16 cellular contexts compared by ENCODE assay signal in the genomic region with DNA sequence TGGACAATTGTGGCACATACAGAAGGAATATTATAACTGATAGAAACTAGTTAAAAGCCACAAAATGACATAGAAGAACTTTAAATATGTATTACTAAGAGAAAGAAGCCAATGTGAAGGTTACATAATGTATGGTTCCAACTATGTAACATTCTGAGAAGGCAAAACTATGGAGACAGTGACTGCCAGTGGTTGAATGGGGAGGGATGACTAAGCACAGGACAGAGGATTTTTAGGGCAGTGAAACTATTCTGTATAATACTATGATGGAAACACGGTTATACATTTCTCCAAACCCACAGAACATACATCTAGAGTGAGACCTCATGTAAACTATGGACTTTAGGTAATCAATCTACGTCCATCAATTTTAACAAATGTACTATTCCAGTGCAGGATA. TPM values are rescaled to one million over a fixed set of nuclear protein-coding genes. Genes with fewer than 3 reads are reported as not detected.
A peak's percentile ranks its signal among the peaks of the same experiment; 100 is the strongest.
DNase-seq lines count a peak whose midpoint lies in the region; ATAC-seq, FAIRE-seq and TF ChIP-seq lines count a peak whose summit lies in the region.
"Had no signal": no experiment of that assay in that cellular context is flagged by ENCODE, and none has a peak within 500 bp of the region (broad histone marks: within the 10 kb centered on the region; RNA-seq: fewer than 3 reads in every experiment).

No MANE protein-coding gene starts in this region.

- no peak overlapping the region for H3K4me3 ChIP-seq in CD4-positive, alpha-beta memory T cell (ENCODE audit: low read length in 2 of 2)
- H3K4me3 ChIP-seq: hepatocyte, lower lobe of right lung, PC-9, right atrium auricular region, tibial nerve had no signal

- TF ChIP-seq POLR2A in H54 (IDR thresholded peaks at IDR 0.05; ENCODE audit: low read depth, low read length) (no peak), erythroblast (IDR thresholded peaks at IDR 0.05; ENCODE audit: low read length) (no peak)

- DNase-seq in CD4-positive, alpha-beta memory T cell: no peak
- DNase-seq in H54 (ENCODE audit: insufficient read length, low spot score) (no peak), mesothelial cell of epicardium (ENCODE audit: low spot score in 2 of 2, unreplicated experiment in 2 of 2) (no peak), HCEC 1CT (no peak), erythroblast (lab: John Stamatoyannopoulos, UW) (no peak), iPS-NIHi11 (ENCODE audit: low spot score) (no peak)
- DNase-seq: activated gamma-delta T cell, islet precursor cell, lower lobe of right lung, NCI-H146, PC-9 had no signal

- H3K27me3 ChIP-seq in CD4-positive, alpha-beta memory T cell (ENCODE audit: insufficient read depth, low read length): no peaks in the 10 kb centered on the region
- H3K27me3 ChIP-seq: hepatocyte, right atrium auricular region, tibial nerve had no signal

- H3K36me3 ChIP-seq in CD4-positive, alpha-beta memory T cell (ENCODE audit: insufficient read depth, low read length): peaks cover 89% of the 10 kb centered on the region

- H3K9me3 Mint-ChIP-seq in CD4-positive, alpha-beta memory T cell: no peaks in the 10 kb centered on the region
- no peaks in the 10 kb centered on the region for H3K9me3 Mint-ChIP-seq in activated T-helper 17 cell treated with anti-CD3 and anti-CD28 coated beads, Interleukin-2, amount 50 U/mL, for 72 hours
- H3K9me3 Mint-ChIP-seq in mesothelial cell of epicardium: no peaks in the 10 kb centered on the region
- H3K9me3 Mint-ChIP-seq: stimulated activated memory B cell treated with anti-CD40 and anti-IgM and Interleukin-4, amounts not matched to agents 10 μg/mL and 1 μg/mL and 100 μg/mL, for 72 hours had no signal

- peaks cover 68 to 88% of the 10 kb centered on the region in 2 donors for H3K36me3 Mint-ChIP-seq in CD4-positive, alpha-beta memory T cell
- peaks cover 100% of the 10 kb centered on the region for H3K36me3 Mint-ChIP-seq in activated T-helper 17 cell treated with anti-CD3 and anti-CD28 coated beads, Interleukin-2, amount 50 U/mL, for 72 hours (ENCODE audit: low read depth)
- H3K36me3 Mint-ChIP-seq in mesothelial cell of epicardium: peaks cover 45% of the 10 kb centered on the region

- no peaks in the 10 kb centered on the region for H3K9me3 ChIP-seq in CD4-positive, alpha-beta memory T cell (ENCODE audit: control insufficient read depth in 1 of 2, low read length in 2 of 2)
- H3K9me3 ChIP-seq: lower lobe of right lung, right atrium auricular region, tibial nerve had no signal

- H3K4me3 Mint-ChIP-seq in CD4-positive, alpha-beta memory T cell: no peak overlapping the region
- no peak overlapping the region for H3K4me3 Mint-ChIP-seq in activated T-helper 17 cell treated with anti-CD3 and anti-CD28 coated beads, Interleukin-2, amount 50 U/mL, for 72 hours
- no peak overlapping the region for H3K4me3 Mint-ChIP-seq in mesothelial cell of epicardium
- H3K4me3 Mint-ChIP-seq: stimulated activated memory B cell treated with anti-CD40 and anti-IgM and Interleukin-4, amounts not matched to agents 10 μg/mL and 1 μg/mL and 100 μg/mL, for 72 hours had no signal

- FAIRE-seq in H54 (lab: Jason Lieb, UNC): peak; percentile 33

- peak overlapping the region in 5 of 7 donors; percentile 8 to 80 (median 48) for H3K27ac Mint-ChIP-seq in CD4-positive, alpha-beta memory T cell
- peak overlapping the region; percentile 62 for H3K27ac Mint-ChIP-seq in activated T-helper 17 cell treated with anti-CD3 and anti-CD28 coated beads, Interleukin-2, amount 50 U/mL, for 72 hours
- H3K27ac Mint-ChIP-seq in mesothelial cell of epicardium: peak overlapping the region; percentile 15
- H3K27ac Mint-ChIP-seq: stimulated activated memory B cell treated with anti-CD40 and anti-IgM and Interleukin-4, amounts not matched to agents 10 μg/mL and 1 μg/mL and 100 μg/mL, for 72 hours had no signal

- no peaks in the 10 kb centered on the region for H3K27me3 Mint-ChIP-seq in CD4-positive, alpha-beta memory T cell
- H3K27me3 Mint-ChIP-seq in activated T-helper 17 cell treated with anti-CD3 and anti-CD28 coated beads, Interleukin-2, amount 50 U/mL, for 72 hours: no peaks in the 10 kb centered on the region
- no peaks in the 10 kb centered on the region for H3K27me3 Mint-ChIP-seq in mesothelial cell of epicardium (ENCODE audit: low read depth)
- H3K27me3 Mint-ChIP-seq: stimulated activated memory B cell treated with anti-CD40 and anti-IgM and Interleukin-4, amounts not matched to agents 10 μg/mL and 1 μg/mL and 100 μg/mL, for 72 hours had no signal

- H3K27ac ChIP-seq in CD4-positive, alpha-beta memory T cell (ENCODE audit: low read depth, low read length): no peak overlapping the region
- H3K27ac ChIP-seq: hepatocyte, lower lobe of right lung, PC-9, right atrium auricular region, tibial nerve had no signal

- CTCF ChIA-PET in CD4-positive, alpha-beta memory T cell (lab: Charles Lee; ENCODE audit: partially characterized antibody): no interaction called here

- TF ChIP-seq CTCF in mesothelial cell of epicardium (IDR thresholded peaks at IDR 0.05; ENCODE audit: unreplicated experiment): no peak

- intact Hi-C loops in CD4-positive, alpha-beta memory T cell (cut with micrococcal nuclease): loop anchor here (10.0 kb wide), 1 partner anchor 54 kb away; no protein-coding TSS in a partner anchor

- H3K4me1 Mint-ChIP-seq in CD4-positive, alpha-beta memory T cell: peaks cover 24 to 28% (median 24%) of the 10 kb centered on the region in 4 donors
- H3K4me1 Mint-ChIP-seq in activated T-helper 17 cell treated with anti-CD3 and anti-CD28 coated beads, Interleukin-2, amount 50 U/mL, for 72 hours: peaks cover 29% of the 10 kb centered on the region
- H3K4me1 Mint-ChIP-seq in mesothelial cell of epicardium: peaks cover 10% of the 10 kb centered on the region

- POLR2A ChIA-PET in CD4-positive, alpha-beta memory T cell (lab: Charles Lee; ENCODE audit: partially characterized antibody): interaction anchor here (2.2 kb wide), 1 partner anchor 21 kb away, joined by 7 read pairs; a partner anchor contains a TSS

- peak; percentile 43 for ATAC-seq in activated T-helper 17 cell treated with anti-CD3 and anti-CD28 coated beads, Interleukin-2, amount 50 U/mL, for 72 hours (replicated peaks)
- ATAC-seq: lower lobe of right lung; stimulated activated memory B cell treated with anti-CD40 and anti-IgM and Interleukin-4, amounts not matched to agents 10 μg/mL and 1 μg/mL and 100 μg/mL, for 72 hours had no signal

- H3K4me1 ChIP-seq in CD4-positive, alpha-beta memory T cell (ENCODE audit: insufficient read depth, low read length): peaks cover 6% of the 10 kb centered on the region
- H3K4me1 ChIP-seq: right atrium auricular region had no signal

RNA-seq across cellular contexts. Expression of a gene that starts 22.4 kb away (rescaled TPM):
- total RNA-seq in CD4-positive, alpha-beta memory T cell: 10 to 100 TPM; 81.4 to 84.3 TPM
- 10 to 100 TPM; 52.1 to 94.1 TPM for polyA plus RNA-seq in CD4-positive, alpha-beta memory T cell
- total RNA-seq in activated T-helper 17 cell treated with anti-CD3 and anti-CD28 coated beads, Interleukin-2, amount 50 U/mL, for 72 hours: 100 to 1,000 TPM; 106 to 175 TPM
- 127 to 129 TPM (median 129 TPM) in 3 replicates for total RNA-seq in mesothelial cell of epicardium

RNA-seq across cellular contexts. Expression of a gene that starts 26.6 kb away (rescaled TPM):
- 10 to 100 TPM; 63.0 to 70.3 TPM for total RNA-seq in CD4-positive, alpha-beta memory T cell
- polyA plus RNA-seq in CD4-positive, alpha-beta memory T cell: 10 to 100 TPM; 42.6 to 58.7 TPM
- 10 to 100 TPM; 59.1 to 76.6 TPM for total RNA-seq in activated T-helper 17 cell treated with anti-CD3 and anti-CD28 coated beads, Interleukin-2, amount 50 U/mL, for 72 hours
- total RNA-seq in mesothelial cell of epicardium: 72.6 to 75.5 TPM (median 73.3 TPM) in 3 replicates
